In the genomic region with DNA sequence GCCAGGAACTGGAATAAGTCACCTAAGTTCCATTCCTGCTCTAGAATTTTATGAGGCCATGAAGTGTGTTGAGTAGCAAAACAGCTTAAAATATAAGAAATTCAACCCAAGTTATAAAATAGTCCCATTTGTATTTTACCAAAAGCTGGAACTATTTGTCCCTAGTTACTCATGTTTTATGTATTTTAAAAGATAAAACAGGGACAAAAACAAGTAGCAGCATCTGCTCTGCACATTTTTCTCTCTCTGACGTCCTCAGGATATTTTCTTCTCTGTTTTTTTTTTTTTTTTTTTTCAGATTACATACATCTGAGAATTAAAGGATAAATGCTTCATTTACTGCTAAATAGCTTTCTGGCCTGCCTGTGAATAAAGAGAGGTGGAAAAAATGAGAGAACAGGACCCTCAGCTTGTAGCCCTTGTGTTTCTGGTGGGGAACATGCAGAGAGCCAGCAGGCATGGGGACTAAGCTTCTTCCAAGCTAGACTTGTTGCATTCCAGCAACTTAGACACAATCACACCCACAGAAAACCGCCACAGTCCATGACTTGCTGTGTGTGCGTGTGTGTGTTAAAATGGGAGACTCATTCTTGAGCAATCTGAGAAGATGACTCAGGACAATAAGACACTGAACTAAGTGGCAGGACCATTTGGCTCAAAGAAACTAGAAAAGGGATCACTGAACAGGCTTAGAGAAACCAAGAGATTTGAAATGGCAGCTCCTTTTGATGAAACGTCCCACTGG, we compare ENCODE assay signal across 13 cellular contexts.
DNase-seq lines count a peak whose midpoint lies in the region; ATAC-seq and TF ChIP-seq lines count a peak whose summit lies in the region.
"Had no signal": no experiment of that assay in that cellular context is flagged by ENCODE, and none has a peak within 500 bp of the region (broad histone marks: within the 10 kb centered on the region; RNA-seq: fewer than 3 reads in every experiment).

No MANE protein-coding gene starts in this region.

- H3K27ac ChIP-seq in SK-N-SH (ENCODE audit: low read depth in 2 of 2, low read length in 1 of 2) (peak overlapping the region; percentile 65 to 84), subcutaneous abdominal adipose tissue (ENCODE audit: low read depth, low read length) (peak overlapping the region; percentile 7)
- H3K27ac ChIP-seq: VCaP had no signal

- H3K4me2 ChIP-seq in SK-N-SH: peak overlapping the region; percentile 27

- H3K36me3 ChIP-seq in SK-N-SH (replicated peaks in 1 of 2; ENCODE audit: control insufficient read depth in 1 of 2, insufficient read depth in 2 of 2, low read length in 1 of 2) (no peaks in the 10 kb centered on the region), subcutaneous abdominal adipose tissue (ENCODE audit: control insufficient read depth in 5 of 5, insufficient read depth in 5 of 5, low read length in 5 of 5) (no peaks in the 10 kb centered on the region)

- H3K4me3 Mint-ChIP-seq in T-helper 17 cell: no peak overlapping the region

- H3K9ac ChIP-seq in SK-N-SH: peak overlapping the region; percentile 46; the same call in 1 of the 2 replicates
- no peak overlapping the region for H3K9ac ChIP-seq in subcutaneous abdominal adipose tissue (ENCODE audit: low read length in 5 of 5)

- POLR2A ChIA-PET in SK-N-SH (lab: Yijun Ruan, JAX): no interaction called here

- TF ChIP-seq RAD21 in SK-N-SH (IDR thresholded peaks at IDR 0.05; ENCODE audit: low read length): no peak

- 17% methylated on average over 4 of the region's 4 CpGs for WGBS in SK-N-SH (ENCODE audit: low lambda C conversion rate)

- H3K9me3 ChIP-seq in SK-N-SH (no peaks in the 10 kb centered on the region), subcutaneous abdominal adipose tissue (ENCODE audit: control insufficient read depth in 5 of 5, low read length in 5 of 5) (no peaks in the 10 kb centered on the region), T-helper 17 cell (ENCODE audit: control insufficient read depth, low read length, poor library complexity, severe bottlenecking) (peaks cover 3% of the 10 kb centered on the region)

- peak overlapping the region; percentile 69 for H2AFZ ChIP-seq in SK-N-SH (ENCODE audit: low read depth)

- no peaks in the 10 kb centered on the region for H3K36me3 Mint-ChIP-seq in T-helper 17 cell (ENCODE audit: low read depth)

- DNase-seq in HCEC 1CT (peak; percentile 98), SK-N-SH (no peak), foreskin melanocyte (peak; percentile 20), T-helper 17 cell (no peak), NCI-H1092 (lab: John Stamatoyannopoulos, UW) (no peak)
- DNase-seq: activated naive CD4-positive, alpha-beta T cell treated with Interleukin-2 at 50 U/mL for 16 hours; head of caudate nucleus; NCI-H345; nucleus accumbens had no signal

- no peaks in the 10 kb centered on the region for H3K4me1 Mint-ChIP-seq in T-helper 17 cell

- ATAC-seq in HG03095 (IDR thresholded peaks at IDR 0.05; ENCODE audit: unreplicated experiment) (no peak), T-helper 17 cell (no peak), HG02759 (IDR thresholded peaks at IDR 0.05; ENCODE audit: unreplicated experiment) (no peak)

- no peak for TF ChIP-seq CTCF in SK-N-SH (IDR thresholded peaks at IDR 0.05)

- H3K9me2 ChIP-seq in SK-N-SH: no peaks in the 10 kb centered on the region

- H3K4me3 ChIP-seq in SK-N-SH (ENCODE audit: low read depth in 2 of 2, low read length in 1 of 2): no peak overlapping the region
- H3K4me3 ChIP-seq in subcutaneous abdominal adipose tissue (ENCODE audit: low read depth in 1 of 5, low read length in 5 of 5): no peak overlapping the region

- no peak overlapping the region for H3K27ac Mint-ChIP-seq in T-helper 17 cell

- TF ChIP-seq EP300 in SK-N-SH (IDR thresholded peaks at IDR 0.05; ENCODE audit: borderline replicate concordance in 1 of 2, low read depth in 1 of 2, low read length in 1 of 2): peak in 1 of 2 experiments; percentile 51; a peak in 1 of 4 replicates

- no peaks in the 10 kb centered on the region for H3K79me2 ChIP-seq in SK-N-SH (ENCODE audit: insufficient read depth)

- H3F3A ChIP-seq in SK-N-SH (replicated peaks; ENCODE audit: insufficient read depth): peaks cover 12% of the 10 kb centered on the region

- CTCF ChIA-PET in SK-N-SH (lab: Yijun Ruan, JAX): no interaction called here

- no peaks in the 10 kb centered on the region for H3K27me3 Mint-ChIP-seq in T-helper 17 cell

- H3K4me1 ChIP-seq in SK-N-SH (ENCODE audit: control insufficient read depth in 1 of 2, insufficient read depth in 2 of 2, low read depth in 1 of 2, low read length in 1 of 2) (peaks cover 0 to 13% of the 10 kb centered on the region in 2 experiments; a peak in 3 of 4 replicates), subcutaneous abdominal adipose tissue (ENCODE audit: control insufficient read depth in 5 of 5, insufficient read depth in 5 of 5, low read length in 5 of 5) (peaks cover 0 to 6% (median 3%) of the 10 kb centered on the region in 5 donors)

- H3K27me3 ChIP-seq in SK-N-SH (ENCODE audit: insufficient read depth) (no peaks in the 10 kb centered on the region), subcutaneous abdominal adipose tissue (ENCODE audit: control insufficient read depth in 5 of 5, insufficient read depth in 4 of 5, low read length in 5 of 5) (no peaks in the 10 kb centered on the region)

- no peaks in the 10 kb centered on the region for H4K20me1 ChIP-seq in SK-N-SH (ENCODE audit: insufficient read depth)

TF ChIP-seq in SK-N-SH, 30 proteins besides CTCF, POLR2A, EP300 and RAD21 (continues in another document):
- TF ChIP-seq SMC3 (IDR thresholded peaks at IDR 0.05; ENCODE audit: low read depth, low read length) (no peak), GATA2 (CRISPR knock-in tag; IDR thresholded peaks at IDR 0.05) (no peak), FOXM1 (IDR thresholded peaks at IDR 0.05; ENCODE audit: low read depth) (no peak), TCF12 (IDR thresholded peaks at IDR 0.05) (peak; percentile 62), RFX5 (IDR thresholded peaks at IDR 0.05; ENCODE audit: low read length) (no peak), ELF1 (IDR thresholded peaks at IDR 0.05) (no peak), ZBTB33 (IDR thresholded peaks at IDR 0.05; ENCODE audit: borderline replicate concordance, low read depth) (no peak), MEF2A (IDR thresholded peaks at IDR 0.05; ENCODE audit: borderline replicate concordance, low read depth) (no peak), JUND (IDR thresholded peaks at IDR 0.05) (peak; percentile 67), TAF1 (IDR thresholded peaks at IDR 0.05; ENCODE audit: borderline replicate concordance, low read depth, low read length) (no peak; the same call in 1 of the 2 replicates), REST (IDR thresholded peaks at IDR 0.05; ENCODE audit: low read depth, low read length) (no peak), NRF1 (IDR thresholded peaks at IDR 0.05; ENCODE audit: low read depth, low read length) (no peak), RCOR1 (IDR thresholded peaks at IDR 0.05; ENCODE audit: low read length) (no peak), YY1 (IDR thresholded peaks at IDR 0.05; ENCODE audit: low read depth) (0 out of 2 replicates have a peak, but pooled peaks have one; percentile 27)
- TF ChIP-seq, protein P1, sequence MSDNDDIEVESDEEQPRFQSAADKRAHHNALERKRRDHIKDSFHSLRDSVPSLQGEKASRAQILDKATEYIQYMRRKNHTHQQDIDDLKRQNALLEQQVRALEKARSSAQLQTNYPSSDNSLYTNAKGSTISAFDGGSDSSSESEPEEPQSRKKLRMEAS (IDR thresholded peaks at IDR 0.05; ENCODE audit: low read depth): peak; percentile 55

Comparison
In these comparisons a context has a peak if more than half of its experiments do, and no peak if none do; other contexts are left out.
1. DNase-seq: peak in HCEC 1CT (single experiment) and foreskin melanocyte (single experiment); none in SK-N-SH (single experiment), T-helper 17 cell (0 of 3) and NCI-H1092 (single experiment).